In the genomic region with DNA sequence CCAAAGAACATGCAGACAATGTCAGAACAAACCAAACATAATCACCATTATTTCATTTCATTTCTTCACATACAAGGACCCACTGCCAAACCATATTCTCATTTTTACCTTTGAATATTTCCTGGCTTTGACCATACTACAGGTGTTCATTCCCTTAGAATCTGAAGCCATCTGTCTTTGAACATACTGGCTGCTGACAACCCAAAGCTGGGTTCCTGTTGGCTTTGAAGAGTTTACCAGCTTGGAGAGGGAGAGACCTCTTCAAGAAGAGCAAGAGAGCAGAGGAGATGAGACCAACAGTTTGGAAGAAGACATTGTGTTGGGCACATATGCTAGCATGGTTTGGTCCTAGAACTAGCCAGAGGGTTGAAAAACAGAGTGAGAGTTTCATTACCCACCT, we compare ENCODE assay signal across 34 cellular contexts.
"Had no signal": no experiment of that assay in that cellular context is flagged by ENCODE, and none has a peak within 500 bp of the region (broad histone marks: within the 10 kb centered on the region; RNA-seq: fewer than 3 reads in every experiment).

No MANE protein-coding gene starts in this region.

- H3K4me1 ChIP-seq: adrenal gland, body of pancreas, breast epithelium had no signal

- H3K27ac ChIP-seq: adrenal gland, body of pancreas, brain microvascular endothelial cell, breast epithelium, VCaP had no signal

- H3K4me3 ChIP-seq: adrenal gland, body of pancreas, breast epithelium had no signal

- H3K9me3 ChIP-seq: adrenal gland, body of pancreas, breast epithelium had no signal

- H3K36me3 ChIP-seq: adrenal gland, brain microvascular endothelial cell, breast epithelium had no signal

- H3K27me3 ChIP-seq: adrenal gland, body of pancreas, brain microvascular endothelial cell, breast epithelium had no signal

- DNase-seq: activated B cell treated with CpG ODN at 0.5 μM for 24 hours; activated CD4-positive, alpha-beta memory T cell treated with anti-CD3 and anti-CD28 coated beads for 36 hours; activated CD4-positive, alpha-beta T cell treated with anti-CD3 and anti-CD28 coated beads for 4 hours; activated CD4-positive, alpha-beta T cell treated with anti-CD3 and anti-CD28 coated beads, Interleukin-2, amount 10 ng/mL, durations not matched to agents 24 days and 14 days; activated CD4-positive, alpha-beta T cell treated with anti-CD3 and anti-CD28 coated beads, Interleukin-2, amount 50 U/mL, for 1 hour; activated CD4-positive, alpha-beta T cell treated with anti-CD3 and anti-CD28 coated beads, Interleukin-2, amount 50 U/mL, for 4 hours; activated CD4-positive, CD25-positive, alpha-beta regulatory T cell treated with anti-CD3 and anti-CD28 coated beads, Interleukin-2, amount 50 U/mL, for 72 hours; activated CD8-positive, alpha-beta memory T cell treated with anti-CD3 and anti-CD28 coated beads, Interleukin-2, amount 50 U/mL, for 4 hours; activated CD8-positive, alpha-beta T cell treated with anti-CD3 and anti-CD28 coated beads for 36 hours; activated effector memory CD4-positive, alpha-beta T cell treated with anti-CD3 and anti-CD28 coated beads, Interleukin-2, amount 50 U/mL, for 16 hours; activated gamma-delta T cell treated with Interleukin-2 at 50 U/mL for 16 hours; activated naive CD4-positive, alpha-beta T cell; activated naive CD4-positive, alpha-beta T cell treated with anti-CD3 and anti-CD28 coated beads for 36 hours; activated naive CD4-positive, alpha-beta T cell treated with anti-CD3 and anti-CD28 coated beads, Interleukin-2, amount 50 U/mL, for 16 hours; activated naive CD8-positive, alpha-beta T cell treated with anti-CD3 and anti-CD28 coated beads for 36 hours; activated T-cell treated with anti-CD3 and anti-CD28 coated beads for 4 hours; activated T-cell treated with anti-CD3 and anti-CD28 coated beads, Interleukin-2, amount 50 U/mL, for 1 hour; activated T-cell treated with anti-CD3 and anti-CD28 coated beads, Interleukin-2, amount 50 U/mL, for 4 hours; activated T-cell treated with anti-CD3 and anti-CD28 coated beads, Interleukin-2, amount 50 U/mL, for 72 hours; adrenal gland; amniotic stem cell; aorta; body of pancreas; brain microvascular endothelial cell; central memory CD4-positive, alpha-beta T cell; T-helper 2 cell; T-helper 9 cell had no signal

- ATAC-seq: activated CD8-positive, alpha-beta T cell treated with anti-CD3 and anti-CD28 coated beads for 36 hours; activated naive CD4-positive, alpha-beta T cell treated with anti-CD3 and anti-CD28 coated beads, Interleukin-2, amount 50 U/mL, for 72 hours; activated T-cell treated with anti-CD3 and anti-CD28 coated beads, Interleukin-2, amount 50 U/mL, for 4 hours; activated T-cell treated with anti-CD3 and anti-CD28 coated beads, Interleukin-2, amount 50 U/mL, for 72 hours; activated T-helper 17 cell treated with anti-CD3 and anti-CD28 coated beads, Interleukin-2, amount 50 U/mL, for 72 hours; body of pancreas had no signal

- FAIRE-seq: astrocyte, colon, TTC549 had no signal
